Comparison of ENCODE assay signal across 2 cellular contexts in the genomic region with DNA sequence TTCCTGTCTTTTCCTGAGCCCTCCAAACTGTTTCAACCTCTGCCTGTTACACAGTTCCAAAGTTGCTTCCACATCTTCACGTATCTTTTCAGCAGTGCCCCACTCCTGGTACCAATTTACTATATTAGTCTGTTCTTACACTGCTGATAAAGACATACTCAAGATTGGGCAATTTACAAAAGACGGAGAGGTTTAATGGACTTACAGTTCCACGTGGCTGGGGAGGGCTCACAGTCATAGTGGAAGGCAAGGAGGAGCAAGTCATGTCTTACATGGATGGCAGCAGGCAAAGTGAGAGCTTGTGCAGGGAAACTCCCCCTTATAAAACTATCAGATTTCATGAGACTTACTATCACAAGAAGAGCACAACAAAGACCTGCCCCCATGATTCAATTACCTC.
A peak's percentile ranks its signal among the peaks of the same experiment; 100 is the strongest.
TF ChIP-seq lines count a peak whose summit lies in the region.

No MANE protein-coding gene starts in this region.

TF ChIP-seq in HEK293, 187 proteins besides CTCF, POLR2A, EP300 and RAD21:
- TF ChIP-seq SETDB1 (IDR thresholded peaks at IDR 0.05; ENCODE audit: insufficient read length, low read length), result peak; percentile 38
- peak; percentile 80 for TF ChIP-seq ZNF707 (tag by site-specific recombination; IDR thresholded peaks at IDR 0.05)

TF ChIP-seq in K562, 482 proteins besides CTCF, POLR2A, EP300 and RAD21:
- TF ChIP-seq ZNF280A (IDR thresholded peaks at IDR 0.05; ENCODE audit: low read depth, partially characterized antibody) (peak; percentile 92), ZFP36 (IDR thresholded peaks at IDR 0.05; ENCODE audit: low read depth, low read length, partially characterized antibody) (peak; percentile 71), ZNF707 (CRISPR knock-in tag; conservative IDR thresholded peaks at IDR 0.05) (peak; percentile 99), TRIM24 (IDR thresholded peaks at IDR 0.05) (peak; percentile 64 to 90), ZNF766 (CRISPR knock-in tag; conservative IDR thresholded peaks at IDR 0.05) (0 out of 2 replicates have a peak, but pooled peaks have one; percentile 49), ZNF431 (CRISPR knock-in tag; IDR thresholded peaks at IDR 0.05) (peak; percentile 100), CBX3 (IDR thresholded peaks at IDR 0.05; ENCODE audit: borderline replicate concordance in 1 of 2, low read length in 2 of 2) (peak in 1 of 2 experiments; percentile 89; a peak in 2 of 3 replicates), CBX1 (IDR thresholded peaks at IDR 0.05; ENCODE audit: low read depth) (peak; percentile 46; the same call in 1 of the 2 replicates), CBX5 (IDR thresholded peaks at IDR 0.05; ENCODE audit: borderline replicate concordance, low read depth) (peak; percentile 94), TRIM28 (IDR thresholded peaks at IDR 0.05) (peak; percentile 96), XRCC3 (IDR thresholded peaks at IDR 0.05) (peak; percentile 46; the same call in 1 of the 2 replicates), ZEB2 (IDR thresholded peaks at IDR 0.05) (peak; percentile 84)
- TF ChIP-seq, protein P1, sequence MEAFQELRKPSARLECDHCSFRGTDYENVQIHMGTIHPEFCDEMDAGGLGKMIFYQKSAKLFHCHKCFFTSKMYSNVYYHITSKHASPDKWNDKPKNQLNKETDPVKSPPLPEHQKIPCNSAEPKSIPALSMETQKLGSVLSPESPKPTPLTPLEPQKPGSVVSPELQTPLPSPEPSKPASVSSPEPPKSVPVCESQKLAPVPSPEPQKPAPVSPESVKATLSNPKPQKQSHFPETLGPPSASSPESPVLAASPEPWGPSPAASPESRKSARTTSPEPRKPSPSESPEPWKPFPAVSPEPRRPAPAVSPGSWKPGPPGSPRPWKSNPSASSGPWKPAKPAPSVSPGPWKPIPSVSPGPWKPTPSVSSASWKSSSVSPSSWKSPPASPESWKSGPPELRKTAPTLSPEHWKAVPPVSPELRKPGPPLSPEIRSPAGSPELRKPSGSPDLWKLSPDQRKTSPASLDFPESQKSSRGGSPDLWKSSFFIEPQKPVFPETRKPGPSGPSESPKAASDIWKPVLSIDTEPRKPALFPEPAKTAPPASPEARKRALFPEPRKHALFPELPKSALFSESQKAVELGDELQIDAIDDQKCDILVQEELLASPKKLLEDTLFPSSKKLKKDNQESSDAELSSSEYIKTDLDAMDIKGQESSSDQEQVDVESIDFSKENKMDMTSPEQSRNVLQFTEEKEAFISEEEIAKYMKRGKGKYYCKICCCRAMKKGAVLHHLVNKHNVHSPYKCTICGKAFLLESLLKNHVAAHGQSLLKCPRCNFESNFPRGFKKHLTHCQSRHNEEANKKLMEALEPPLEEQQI (IDR thresholded peaks at IDR 0.05), result peak; percentile 40; the same call in 1 of the 2 replicates
